31 cellular contexts compared by ENCODE assay signal in the genomic region with DNA sequence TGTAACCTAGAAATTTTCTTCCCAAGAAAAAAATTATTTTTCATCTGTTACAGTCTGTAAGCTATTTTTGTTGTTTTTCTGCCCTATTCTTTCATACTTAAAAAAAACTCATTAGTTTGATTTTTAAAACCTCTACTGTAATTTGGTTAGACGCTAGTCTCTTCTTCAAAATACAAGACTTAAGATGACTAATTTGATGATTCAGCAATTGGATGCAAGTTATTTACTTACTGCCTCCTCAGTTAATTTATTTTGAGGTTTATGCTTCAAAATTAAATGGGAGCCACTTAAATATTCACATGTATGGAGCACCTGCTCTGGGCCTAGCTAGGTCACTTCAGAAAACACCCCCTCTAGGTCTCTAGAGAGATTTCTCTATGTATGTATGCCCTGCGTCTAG.
"Had no signal": no experiment of that assay in that cellular context is flagged by ENCODE, and none has a peak within 500 bp of the region (broad histone marks: within the 10 kb centered on the region; RNA-seq: fewer than 3 reads in every experiment).

No MANE protein-coding gene starts in this region.

- H3K36me3 ChIP-seq: brain microvascular endothelial cell, esophagus squamous epithelium, gastroesophageal sphincter, heart right ventricle, WERI-Rb-1 had no signal

- DNase-seq: activated B cell treated with CpG ODN at 0.5 μM for 24 hours; activated CD4-positive, alpha-beta T cell treated with anti-CD3 and anti-CD28 coated beads for 48 hours; activated CD4-positive, alpha-beta T cell treated with anti-CD3 and anti-CD28 coated beads, Interleukin-2, amount 50 U/mL, for 1 hour; activated CD4-positive, alpha-beta T cell treated with anti-CD3 and anti-CD28 coated beads, Interleukin-2, amount 50 U/mL, for 48 hours; activated CD8-positive, alpha-beta memory T cell treated with anti-CD3 and anti-CD28 coated beads for 24 hours; activated CD8-positive, alpha-beta T cell treated with anti-CD3 and anti-CD28 coated beads for 36 hours; activated effector memory CD4-positive, alpha-beta T cell treated with Interleukin-2 at 50 U/mL for 16 hours; activated gamma-delta T cell treated with Interleukin-2 at 50 U/mL for 16 hours; activated naive CD4-positive, alpha-beta T cell treated with anti-CD3 and anti-CD28 coated beads, Interleukin-2, amount 50 U/mL, for 16 hours; activated naive CD4-positive, alpha-beta T cell treated with Interleukin-2 at 50 U/mL for 16 hours; activated T-cell treated with anti-CD3 and anti-CD28 coated beads, Interleukin-2, amount 50 U/mL, for 4 hours; amniotic stem cell; anterior cingulate cortex; brain microvascular endothelial cell; caudate nucleus; cortex of kidney; dermis blood vessel endothelial cell; effector CD4-positive, alpha-beta T cell; effector memory CD8-positive, alpha-beta T cell; esophagus squamous epithelium; foreskin melanocyte; heart right ventricle; T1000; WERI-Rb-1 had no signal

- H3K79me2 ChIP-seq: hepatocyte had no signal

- H3K4me3 ChIP-seq: esophagus squamous epithelium, gastroesophageal sphincter, heart right ventricle, hepatocyte had no signal

- H3K4me1 ChIP-seq: esophagus squamous epithelium, gastroesophageal sphincter, heart right ventricle had no signal

- H2AFZ ChIP-seq: hepatocyte had no signal

- H3K9me3 ChIP-seq: esophagus squamous epithelium, gastroesophageal sphincter, heart right ventricle had no signal

- FAIRE-seq: astrocyte, colon had no signal

- H3K4me2 ChIP-seq: hepatocyte had no signal

- ATAC-seq: activated CD4-positive, CD25-positive, alpha-beta regulatory T cell treated with anti-CD3 and anti-CD28 coated beads, Interleukin-2, amount 50 U/mL, for 24 hours; activated CD8-positive, alpha-beta T cell treated with anti-CD3 and anti-CD28 coated beads for 36 hours; activated T-cell treated with anti-CD3 and anti-CD28 coated beads, Interleukin-2, amount 50 U/mL, for 4 hours; activated T-helper 17 cell treated with anti-CD3 and anti-CD28 coated beads, Interleukin-2, amount 50 U/mL, for 72 hours; effector memory CD8-positive, alpha-beta T cell; gastroesophageal sphincter; heart right ventricle had no signal

- H3K27me3 ChIP-seq: brain microvascular endothelial cell, esophagus squamous epithelium, gastroesophageal sphincter, heart right ventricle had no signal

- H3K27ac ChIP-seq: brain microvascular endothelial cell, epithelial cell of prostate, esophagus squamous epithelium, gastroesophageal sphincter, heart right ventricle, hepatocyte, WERI-Rb-1 had no signal
